In genomic region chr3:191741847-191742350, GRCh38 we compare ENCODE assay signal across 1 cellular context.
A peak's percentile ranks its signal among the peaks of the same experiment; 100 is the strongest.
TF ChIP-seq lines count a peak whose summit lies in the region.
"Not testable (repeated sequence)": the region's sequence is repeated elsewhere in the genome, so short reads cannot be mapped to it uniquely, and the experiment has no call there.

No MANE protein-coding gene starts in this region.

TF ChIP-seq in HepG2, 621 proteins besides CTCF, POLR2A, EP300 and RAD21 (continued from another document and continues in another):
- TF ChIP-seq E2F1 (CRISPR knock-in tag; IDR thresholded peaks at IDR 0.05) (peak; percentile 25; the same call in 1 of the 2 replicates), GATAD2A (CRISPR knock-in tag; IDR thresholded peaks at IDR 0.05) (peak; percentile 76), PAXIP1 (CRISPR knock-in tag; conservative IDR thresholded peaks at IDR 0.05) (peak; percentile 89), ATF4 (CRISPR knock-in tag; IDR thresholded peaks at IDR 0.05) (peak in 1 of 2 experiments; percentile 47; a peak in 1 of 4 replicates), PITX1 (CRISPR knock-in tag; IDR thresholded peaks at IDR 0.05) (peak; percentile 84), KAT8 (CRISPR knock-in tag; IDR thresholded peaks at IDR 0.05) (peak; percentile 38; the same call in 1 of the 2 replicates), HNF4A (CRISPR knock-in tag; IDR thresholded peaks at IDR 0.05) (peak; percentile 81), ESRRA (CRISPR knock-in tag; IDR thresholded peaks at IDR 0.05; ENCODE audit: low read depth) (peak; percentile 37; the same call in 1 of the 2 replicates), HNF1A (IDR thresholded peaks at IDR 0.05; ENCODE audit: low read depth) (peak; percentile 82), HNF1A (CRISPR knock-in tag; IDR thresholded peaks at IDR 0.05; ENCODE audit: borderline replicate concordance) (peak; percentile 90), ZFX (CRISPR knock-in tag; IDR thresholded peaks at IDR 0.05; ENCODE audit: low read depth) (peak; percentile 64), ZNF644 (CRISPR knock-in tag; IDR thresholded peaks at IDR 0.05; ENCODE audit: low read depth) (peak; percentile 84), ZMYM3 (CRISPR knock-in tag; IDR thresholded peaks at IDR 0.05) (0 out of 2 replicates have a peak, but pooled peaks have one; percentile 47), ZBTB26 (CRISPR knock-in tag; IDR thresholded peaks at IDR 0.05; ENCODE audit: borderline replicate concordance) (peak; percentile 99), ARID5B (CRISPR knock-in tag; IDR thresholded peaks at IDR 0.05) (peak; percentile 80), ATF7 (IDR thresholded peaks at IDR 0.05) (0 out of 2 replicates have a peak, but pooled peaks have one; percentile 26), STAG1 (CRISPR knock-in tag; IDR thresholded peaks at IDR 0.05) (peak; percentile 22; the same call in 1 of the 2 replicates), ZNF605 (CRISPR knock-in tag; IDR thresholded peaks at IDR 0.05) (peak; percentile 25; the same call in 1 of the 2 replicates), PRDM10 (CRISPR knock-in tag; IDR thresholded peaks at IDR 0.05; ENCODE audit: low read depth) (0 out of 2 replicates have a peak, but pooled peaks have one; percentile 51), PPARG (CRISPR knock-in tag; conservative IDR thresholded peaks at IDR 0.05) (peak; percentile 32; the same call in 1 of the 2 replicates), ELF3 (CRISPR knock-in tag; IDR thresholded peaks at IDR 0.05) (0 out of 2 replicates have a peak, but pooled peaks have one; percentile 13), FOXP4 (CRISPR knock-in tag; IDR thresholded peaks at IDR 0.05) (peak; percentile 76), FOSL2 (CRISPR knock-in tag; IDR thresholded peaks at IDR 0.05) (peak; percentile 77), YEATS4 (CRISPR knock-in tag; IDR thresholded peaks at IDR 0.05; ENCODE audit: borderline replicate concordance) (0 out of 2 replicates have a peak, but pooled peaks have one; percentile 57), ZMYM4 (CRISPR knock-in tag; IDR thresholded peaks at IDR 0.05) (peak; percentile 89), SMAD3 (CRISPR knock-in tag; IDR thresholded peaks at IDR 0.05) (peak; percentile 45; the same call in 1 of the 2 replicates), ZBTB39 (CRISPR knock-in tag; IDR thresholded peaks at IDR 0.05) (peak; percentile 47; the same call in 1 of the 2 replicates)
- not testable (repeated sequence) for TF ChIP-seq ATF7 (CRISPR knock-in tag; IDR thresholded peaks at IDR 0.05)
